7 cellular contexts compared by ENCODE assay signal in genomic region chr3:43769471-43770425, GRCh38.
DNase-seq lines count a peak whose midpoint lies in the region; ATAC-seq, FAIRE-seq and TF ChIP-seq lines count a peak whose summit lies in the region.

No MANE protein-coding gene starts in this region.

- H3K9ac ChIP-seq in KMS-11: no peak overlapping the region

- no peak overlapping the region for H3K27ac ChIP-seq in KMS-11
- peak overlapping the region; percentile 91 for H3K27ac ChIP-seq in RWPE1

- peak; percentile 58 for DNase-seq in GM12892 (ENCODE audit: insufficient read length)
- DNase-seq in RWPE1 (ENCODE audit: low spot score): peak; percentile 88
- peak; percentile 53 for DNase-seq in activated T-helper 2 cell treated with anti-CD3 and anti-CD28 coated beads, Interferon-gamma antibody, Interleukin-2, Interleukin-4, amounts not matched to agents 10 μg/mL and 5 μg/mL and 100 μg/mL, durations not matched to agents 14 hours and 24 hours and 36 hours (ENCODE audit: low spot score)
- peak; percentile 95 for DNase-seq in fibroblast of pulmonary artery (ENCODE audit: low read depth)
- peak; percentile 71 for DNase-seq in natural killer cell treated with Interleukin-12 subunit alpha and Interleukin-12 subunit beta and Interleukin-15 and Interleukin-18, amount 100 ng/mL, for 72 hours (ENCODE audit: low spot score)
- DNase-seq in stimulated activated naive B cell treated with anti-CD40 and anti-IgM and Interleukin-4, amounts not matched to agents 10 μg/mL and 1 μg/mL and 100 μg/mL, for 72 hours: peak; percentile 61

- H3K4me3 ChIP-seq in KMS-11 (IDR thresholded peaks at IDR 0.05; ENCODE audit: insufficient read depth, low read depth, low read length) (no peak overlapping the region), fibroblast of pulmonary artery (replicated peaks; ENCODE audit: low read depth, low read length) (peak overlapping the region; percentile 39)

- no peaks in the 10 kb centered on the region for H3K27me3 ChIP-seq in KMS-11 (ENCODE audit: insufficient read depth, low read depth)

- no peaks in the 10 kb centered on the region for H3K79me2 ChIP-seq in KMS-11 (ENCODE audit: insufficient read depth, low read depth)

- no peak for FAIRE-seq in GM12892 (lab: Jason Lieb, UNC)

- no peaks in the 10 kb centered on the region for H3K4me1 ChIP-seq in KMS-11 (ENCODE audit: low read depth, poor library complexity, severe bottlenecking)

- peak overlapping the region; percentile 17; the same call in 1 of the 2 replicates for H3K4me2 ChIP-seq in KMS-11

- peaks cover 13% of the 10 kb centered on the region for H3K27me3 Mint-ChIP-seq in activated T-helper 2 cell treated with anti-CD3 and anti-CD28 coated beads, Interferon-gamma antibody, Interleukin-2, Interleukin-4, amounts not matched to agents 10 μg/mL and 5 μg/mL and 100 μg/mL, durations not matched to agents 14 hours and 24 hours and 36 hours (ENCODE audit: low read depth)
- H3K27me3 Mint-ChIP-seq in natural killer cell treated with Interleukin-12 subunit alpha and Interleukin-12 subunit beta and Interleukin-15 and Interleukin-18, amount 100 ng/mL, for 72 hours: peaks cover 2 to 11% of the 10 kb centered on the region in 2 donors
- H3K27me3 Mint-ChIP-seq in stimulated activated naive B cell treated with anti-CD40 and anti-IgM and Interleukin-4, amounts not matched to agents 10 μg/mL and 1 μg/mL and 100 μg/mL, for 72 hours: peaks cover 27 to 50% of the 10 kb centered on the region in 2 donors

- CTCF ChIA-PET in RWPE1 (lab: Yijun Ruan, JAX): interaction anchor here (0.6 to 1.2 kb wide), 4 partner anchors 17 to 506 kb away, joined by 3 to 4 read pairs (median 4); no protein-coding TSS in a partner anchor

- peak; percentile 61 to 69 for ATAC-seq in natural killer cell treated with Interleukin-12 subunit alpha and Interleukin-12 subunit beta and Interleukin-15 and Interleukin-18, amount 100 ng/mL, for 72 hours
- peak; percentile 70 to 73 for ATAC-seq in stimulated activated naive B cell treated with anti-CD40 and anti-IgM and Interleukin-4, amounts not matched to agents 10 μg/mL and 1 μg/mL and 100 μg/mL, for 72 hours (replicated peaks)

- H3K36me3 Mint-ChIP-seq in activated T-helper 2 cell treated with anti-CD3 and anti-CD28 coated beads, Interferon-gamma antibody, Interleukin-2, Interleukin-4, amounts not matched to agents 10 μg/mL and 5 μg/mL and 100 μg/mL, durations not matched to agents 14 hours and 24 hours and 36 hours (ENCODE audit: low read depth): no peaks in the 10 kb centered on the region
- H3K36me3 Mint-ChIP-seq in natural killer cell treated with Interleukin-12 subunit alpha and Interleukin-12 subunit beta and Interleukin-15 and Interleukin-18, amount 100 ng/mL, for 72 hours: no peaks in the 10 kb centered on the region
- no peaks in the 10 kb centered on the region for H3K36me3 Mint-ChIP-seq in stimulated activated naive B cell treated with anti-CD40 and anti-IgM and Interleukin-4, amounts not matched to agents 10 μg/mL and 1 μg/mL and 100 μg/mL, for 72 hours

- H2AFZ ChIP-seq in KMS-11 (ENCODE audit: low read depth): peak overlapping the region; percentile 75

- TF ChIP-seq POLR2A in GM12892 (IDR thresholded peaks at IDR 0.05; ENCODE audit: low read depth, low read length): no peak

- H4K20me1 ChIP-seq in KMS-11 (ENCODE audit: insufficient read depth): no peaks in the 10 kb centered on the region

- H3K4me3 Mint-ChIP-seq in activated T-helper 2 cell treated with anti-CD3 and anti-CD28 coated beads, Interferon-gamma antibody, Interleukin-2, Interleukin-4, amounts not matched to agents 10 μg/mL and 5 μg/mL and 100 μg/mL, durations not matched to agents 14 hours and 24 hours and 36 hours (ENCODE audit: low read depth): no peak overlapping the region
- peak overlapping the region; percentile 51 for H3K4me3 Mint-ChIP-seq in natural killer cell treated with Interleukin-12 subunit alpha and Interleukin-12 subunit beta and Interleukin-15 and Interleukin-18, amount 100 ng/mL, for 72 hours
- peak overlapping the region; percentile 24 to 49 for H3K4me3 Mint-ChIP-seq in stimulated activated naive B cell treated with anti-CD40 and anti-IgM and Interleukin-4, amounts not matched to agents 10 μg/mL and 1 μg/mL and 100 μg/mL, for 72 hours

- no peak overlapping the region for H3K27ac Mint-ChIP-seq in activated T-helper 2 cell treated with anti-CD3 and anti-CD28 coated beads, Interferon-gamma antibody, Interleukin-2, Interleukin-4, amounts not matched to agents 10 μg/mL and 5 μg/mL and 100 μg/mL, durations not matched to agents 14 hours and 24 hours and 36 hours
- peak overlapping the region in 1 of 2 donors; percentile 10 for H3K27ac Mint-ChIP-seq in natural killer cell treated with Interleukin-12 subunit alpha and Interleukin-12 subunit beta and Interleukin-15 and Interleukin-18, amount 100 ng/mL, for 72 hours
- peak overlapping the region; percentile 1 for H3K27ac Mint-ChIP-seq in stimulated activated naive B cell treated with anti-CD40 and anti-IgM and Interleukin-4, amounts not matched to agents 10 μg/mL and 1 μg/mL and 100 μg/mL, for 72 hours

- H3K36me3 ChIP-seq in KMS-11 (ENCODE audit: insufficient read depth): no peaks in the 10 kb centered on the region

- TF ChIP-seq CTCF in KMS-11 (conservative IDR thresholded peaks at IDR 0.05; ENCODE audit: low read depth, low read length) (peak; percentile 70), RWPE1 (conservative IDR thresholded peaks at IDR 0.05; ENCODE audit: low read depth) (peak; percentile 84), fibroblast of pulmonary artery (IDR thresholded peaks at IDR 0.05; ENCODE audit: low read length, missing control alignments) (peak; percentile 92)

- H3K4me1 Mint-ChIP-seq in activated T-helper 2 cell treated with anti-CD3 and anti-CD28 coated beads, Interferon-gamma antibody, Interleukin-2, Interleukin-4, amounts not matched to agents 10 μg/mL and 5 μg/mL and 100 μg/mL, durations not matched to agents 14 hours and 24 hours and 36 hours (ENCODE audit: low read depth): peaks cover 16% of the 10 kb centered on the region
- H3K4me1 Mint-ChIP-seq in natural killer cell treated with Interleukin-12 subunit alpha and Interleukin-12 subunit beta and Interleukin-15 and Interleukin-18, amount 100 ng/mL, for 72 hours (ENCODE audit: low read depth in 2 of 2): peaks cover 13 to 29% of the 10 kb centered on the region in 2 donors
- H3K4me1 Mint-ChIP-seq in stimulated activated naive B cell treated with anti-CD40 and anti-IgM and Interleukin-4, amounts not matched to agents 10 μg/mL and 1 μg/mL and 100 μg/mL, for 72 hours: peaks cover 13 to 25% of the 10 kb centered on the region in 2 donors

- intact Hi-C loops in activated T-helper 2 cell treated with anti-CD3 and anti-CD28 coated beads, Interferon-gamma antibody, Interleukin-2, Interleukin-4, amounts not matched to agents 10 μg/mL and 5 μg/mL and 100 μg/mL, durations not matched to agents 14 hours and 24 hours and 36 hours (cut with micrococcal nuclease): loop anchor here (1.0 kb wide), 1 partner anchor 429 kb away; no protein-coding TSS in a partner anchor

- POLR2A ChIA-PET in RWPE1 (lab: Yijun Ruan, JAX; ENCODE audit: low non-redundant PET): no interaction called here

- H3K9me3 Mint-ChIP-seq in activated T-helper 2 cell treated with anti-CD3 and anti-CD28 coated beads, Interferon-gamma antibody, Interleukin-2, Interleukin-4, amounts not matched to agents 10 μg/mL and 5 μg/mL and 100 μg/mL, durations not matched to agents 14 hours and 24 hours and 36 hours: no peaks in the 10 kb centered on the region
- no peaks in the 10 kb centered on the region for H3K9me3 Mint-ChIP-seq in natural killer cell treated with Interleukin-12 subunit alpha and Interleukin-12 subunit beta and Interleukin-15 and Interleukin-18, amount 100 ng/mL, for 72 hours
- no peaks in the 10 kb centered on the region for H3K9me3 Mint-ChIP-seq in stimulated activated naive B cell treated with anti-CD40 and anti-IgM and Interleukin-4, amounts not matched to agents 10 μg/mL and 1 μg/mL and 100 μg/mL, for 72 hours
